ENCODE assay signal across 17 cellular contexts in the genomic region with DNA sequence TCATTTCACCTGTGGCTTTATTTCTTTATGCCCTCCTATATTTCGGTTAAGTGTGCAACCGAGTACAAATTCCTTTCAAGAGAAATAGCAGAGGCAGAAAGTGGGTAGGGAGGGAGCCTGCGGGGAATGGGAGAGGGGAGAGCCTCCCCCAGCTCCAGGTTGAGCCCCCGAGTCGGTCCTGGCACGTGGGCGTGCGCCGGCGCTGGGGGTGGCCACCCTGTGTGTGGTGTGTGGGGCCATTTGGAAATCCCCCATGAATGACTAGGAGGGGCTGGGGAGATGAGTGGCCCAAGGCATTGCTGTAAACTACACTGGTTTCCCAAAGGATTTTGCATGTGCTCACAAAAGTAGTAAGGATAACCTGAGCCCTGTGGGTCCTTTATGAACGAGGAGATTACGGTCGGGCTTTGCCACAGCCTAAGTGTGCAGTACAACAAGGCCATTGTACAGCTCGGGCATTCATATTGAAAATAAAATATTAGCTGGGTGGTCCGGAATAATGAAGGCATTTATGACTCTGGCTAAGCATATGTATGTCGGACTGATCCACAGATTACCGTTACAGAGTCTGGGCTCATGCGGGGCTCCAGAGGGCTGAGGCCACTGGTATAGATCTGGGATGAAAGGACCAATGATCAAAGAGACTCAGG.
DNase-seq lines count a peak whose midpoint lies in the region; ATAC-seq and TF ChIP-seq lines count a peak whose summit lies in the region.
"Had no signal": no experiment of that assay in that cellular context is flagged by ENCODE, and none has a peak within 500 bp of the region (broad histone marks: within the 10 kb centered on the region; RNA-seq: fewer than 3 reads in every experiment).

No MANE protein-coding gene starts in this region.

- H3K9ac ChIP-seq in endodermal cell (ENCODE audit: extremely low read depth, low read length, poor library complexity, severe bottlenecking) (no peak overlapping the region), neural progenitor cell (no peak overlapping the region)
- H3K9ac ChIP-seq: BLaER1 treated with 17β-estradiol and CSF1 and Interleukin-3, amounts not matched to agents 10 nM and 100 nM had no signal

- peak overlapping the region; percentile 70 for H3K27ac ChIP-seq in endodermal cell (ENCODE audit: low read depth, low read length)
- H3K27ac ChIP-seq in neural progenitor cell, result no peak overlapping the region
- H3K27ac ChIP-seq: BLaER1 treated with 17β-estradiol and CSF1 and Interleukin-3, amounts not matched to agents 10 nM and 100 nM had no signal

- H3K27me3 Mint-ChIP-seq in endodermal cell (ENCODE audit: insufficient read depth) (no peaks in the 10 kb centered on the region), neural progenitor cell (ENCODE audit: insufficient read depth, low read depth) (peaks cover 8% of the 10 kb centered on the region), mesothelial cell of epicardium (ENCODE audit: low read depth) (peaks cover 16% of the 10 kb centered on the region)
- H3K27me3 Mint-ChIP-seq: IgD-negative memory B cell had no signal

- H3K4me1 Mint-ChIP-seq in endodermal cell, result no peaks in the 10 kb centered on the region
- H3K4me1 Mint-ChIP-seq in neural progenitor cell, result peaks cover 37% of the 10 kb centered on the region
- no peaks in the 10 kb centered on the region for H3K4me1 Mint-ChIP-seq in mesothelial cell of epicardium
- H3K4me1 Mint-ChIP-seq: B cell, IgD-negative memory B cell had no signal

- H3K4me3 Mint-ChIP-seq in endodermal cell (no peak overlapping the region), neural progenitor cell (peak overlapping the region; percentile 32), mesothelial cell of epicardium (no peak overlapping the region)
- H3K4me3 Mint-ChIP-seq: B cell; CD8-positive, alpha-beta T cell; IgD-negative memory B cell had no signal

- H3K36me3 ChIP-seq in endodermal cell (ENCODE audit: control insufficient read depth, insufficient read depth, low read length) (no peaks in the 10 kb centered on the region), neural progenitor cell (no peaks in the 10 kb centered on the region)
- H3K36me3 ChIP-seq: BLaER1 treated with 17β-estradiol and CSF1 and Interleukin-3, amounts not matched to agents 10 nM and 100 nM had no signal

- no peak overlapping the region for H3K27ac Mint-ChIP-seq in endodermal cell
- peak overlapping the region; percentile 74 for H3K27ac Mint-ChIP-seq in neural progenitor cell
- no peak overlapping the region for H3K27ac Mint-ChIP-seq in mesothelial cell of epicardium
- H3K27ac Mint-ChIP-seq: B cell; CD8-positive, alpha-beta T cell; IgD-negative memory B cell had no signal

- no peaks in the 10 kb centered on the region for H3K4me1 ChIP-seq in endodermal cell (ENCODE audit: control insufficient read depth, insufficient read depth, low read length)
- peaks cover 5% of the 10 kb centered on the region for H3K4me1 ChIP-seq in neural progenitor cell

- no peak for TF ChIP-seq CTCF in endodermal cell (conservative IDR thresholded peaks at IDR 0.05)
- no peak for TF ChIP-seq CTCF in neural progenitor cell (IDR thresholded peaks at IDR 0.05)
- no peak for TF ChIP-seq CTCF in mesothelial cell of epicardium (IDR thresholded peaks at IDR 0.05; ENCODE audit: unreplicated experiment)

- peak overlapping the region; percentile 3 for H3K4me2 ChIP-seq in neural progenitor cell
- H3K4me2 ChIP-seq: BLaER1 treated with 17β-estradiol and CSF1 and Interleukin-3, amounts not matched to agents 10 nM and 100 nM had no signal

- H3F3A ChIP-seq in neural progenitor cell (ENCODE audit: low read depth), result no peaks in the 10 kb centered on the region

- H3K9me3 ChIP-seq in endodermal cell (ENCODE audit: control insufficient read depth, low read length), result no peaks in the 10 kb centered on the region
- H3K9me3 ChIP-seq in neural progenitor cell (ENCODE audit: low read depth), result no peaks in the 10 kb centered on the region
- H3K9me3 ChIP-seq: BLaER1 treated with 17β-estradiol and CSF1 and Interleukin-3, amounts not matched to agents 10 nM and 100 nM had no signal

- H3K27me3 ChIP-seq in endodermal cell (ENCODE audit: control insufficient read depth, insufficient read depth, low read length, poor library complexity, severe bottlenecking) (no peaks in the 10 kb centered on the region), neural progenitor cell (no peaks in the 10 kb centered on the region)
- H3K27me3 ChIP-seq: BLaER1 treated with 17β-estradiol and CSF1 and Interleukin-3, amounts not matched to agents 10 nM and 100 nM had no signal

- WGBS in endodermal cell (ENCODE audit: insufficient coverage in 1 of 2, insufficient read length in 1 of 2), 2 experiments, result 92 to 96% methylated on average over 11 to 18 of the region's 18 CpGs

- no peaks in the 10 kb centered on the region for H3K79me2 ChIP-seq in neural progenitor cell (ENCODE audit: low read depth)

- no peaks in the 10 kb centered on the region for H3K9me3 Mint-ChIP-seq in endodermal cell
- no peaks in the 10 kb centered on the region for H3K9me3 Mint-ChIP-seq in neural progenitor cell
- H3K9me3 Mint-ChIP-seq in mesothelial cell of epicardium, result no peaks in the 10 kb centered on the region
- H3K9me3 Mint-ChIP-seq: CD8-positive, alpha-beta T cell; IgD-negative memory B cell had no signal

- no peak for ATAC-seq in GM18870 (IDR thresholded peaks at IDR 0.05; ENCODE audit: unreplicated experiment)
- ATAC-seq: CD8-positive, alpha-beta T cell had no signal

- H3K36me3 Mint-ChIP-seq in endodermal cell (ENCODE audit: low read depth) (no peaks in the 10 kb centered on the region), neural progenitor cell (no peaks in the 10 kb centered on the region), mesothelial cell of epicardium (no peaks in the 10 kb centered on the region)
- H3K36me3 Mint-ChIP-seq: CD8-positive, alpha-beta T cell had no signal

- no peak overlapping the region for H2AFZ ChIP-seq in neural progenitor cell (replicated peaks)

- DNase-seq in Daoy (ENCODE audit: low read depth), result peak; percentile 21
- peak; percentile 36 for DNase-seq in RPMI7951 (ENCODE audit: low read depth)
- DNase-seq in endodermal cell, result no peak
- DNase-seq in neural progenitor cell (ENCODE audit: low spot score), result no peak
- DNase-seq in stimulated activated CD4-positive, alpha-beta T cell treated with anti-CD3 and anti-CD28 coated beads, Interleukin-4, amount 100 ng/mL, for 24 hours, result no peak
- DNase-seq in mesothelial cell of epicardium (ENCODE audit: low spot score in 2 of 2, unreplicated experiment in 2 of 2), result no peak
- DNase-seq: CD8-positive, alpha-beta T cell; COR-L47; DMS 273 treated with DMSO at 0.1 percent for 48 hours; DMS53; DND-41; GOT3; H7 had no signal

- H4K20me1 ChIP-seq in neural progenitor cell (ENCODE audit: low read depth), result no peaks in the 10 kb centered on the region
- H4K20me1 ChIP-seq: BLaER1 treated with 17β-estradiol and CSF1 and Interleukin-3, amounts not matched to agents 10 nM and 100 nM had no signal

- H3K4me3 ChIP-seq in endodermal cell (ENCODE audit: low read length) (no peak overlapping the region), neural progenitor cell (no peak overlapping the region)
- H3K4me3 ChIP-seq: BLaER1 treated with 17β-estradiol and CSF1 and Interleukin-3, amounts not matched to agents 10 nM and 100 nM had no signal

Comparison
In these comparisons a context has a peak if more than half of its experiments do, and no peak if none do; other contexts are left out.
1. DNase-seq: peak in Daoy (single experiment) and RPMI7951 (single experiment); none in endodermal cell (single experiment), neural progenitor cell (single experiment), stimulated activated CD4-positive, alpha-beta T cell treated with anti-CD3 and anti-CD28 coated beads, Interleukin-4, amount 100 ng/mL, for 24 hours (single experiment) and mesothelial cell of epicardium (0 of 2).